ENCODE assay signal across 12 cellular contexts in genomic region chr20:10131612-10132345, GRCh38.
DNase-seq lines count a peak whose midpoint lies in the region; ATAC-seq lines count a peak whose summit lies in the region.
"Had no signal": no experiment of that assay in that cellular context is flagged by ENCODE, and none has a peak within 500 bp of the region (broad histone marks: within the 10 kb centered on the region; RNA-seq: fewer than 3 reads in every experiment).

No MANE protein-coding gene starts in this region.

- H3K36me3 ChIP-seq in SJCRH30: no peaks in the 10 kb centered on the region
- H3K36me3 ChIP-seq: breast epithelium, upper lobe of left lung had no signal

- H3K27me3 Mint-ChIP-seq in activated CD4-positive, alpha-beta memory T cell treated with anti-CD3 and anti-CD28 coated beads, Interleukin-2, amount 10 ng/mL, durations not matched to agents 7 days and 5 days: peaks cover 3% of the 10 kb centered on the region
- H3K27me3 Mint-ChIP-seq in stimulated activated naive CD8-positive, alpha-beta T cell treated with anti-CD3 and anti-CD28 coated beads, Interleukin-15, amount 100 ng/mL, for 72 hours: peaks cover 14% of the 10 kb centered on the region

- peak; percentile 43 for ATAC-seq in esophagus mucosa
- ATAC-seq in GM18858 (IDR thresholded peaks at IDR 0.05; ENCODE audit: unreplicated experiment): no peak
- ATAC-seq in stimulated activated naive CD8-positive, alpha-beta T cell treated with anti-CD3 and anti-CD28 coated beads, Interleukin-15, amount 100 ng/mL, for 72 hours: no peak

- no peaks in the 10 kb centered on the region for H3K9me3 ChIP-seq in SJCRH30 (replicated peaks)
- H3K9me3 ChIP-seq: breast epithelium, Caco-2, upper lobe of left lung had no signal

- DNase-seq in COR-L47 (lab: John Stamatoyannopoulos, UW): peak; percentile 73
- DNase-seq in NCI-H345 (lab: John Stamatoyannopoulos, UW): peak; percentile 89
- DNase-seq in midbrain (lab: John Stamatoyannopoulos, UW): peak; percentile 55
- DNase-seq in activated CD4-positive, alpha-beta memory T cell treated with anti-CD3 and anti-CD28 coated beads, Interleukin-2, amount 10 ng/mL, durations not matched to agents 7 days and 5 days: no peak
- DNase-seq in stimulated activated naive CD8-positive, alpha-beta T cell treated with anti-CD3 and anti-CD28 coated beads, Interleukin-15, amount 100 ng/mL, for 72 hours: no peak
- no peak for DNase-seq in SJCRH30

- peaks cover 3% of the 10 kb centered on the region for H3K9me3 Mint-ChIP-seq in activated CD4-positive, alpha-beta memory T cell treated with anti-CD3 and anti-CD28 coated beads, Interleukin-2, amount 10 ng/mL, durations not matched to agents 7 days and 5 days
- no peaks in the 10 kb centered on the region for H3K9me3 Mint-ChIP-seq in stimulated activated naive CD8-positive, alpha-beta T cell treated with anti-CD3 and anti-CD28 coated beads, Interleukin-15, amount 100 ng/mL, for 72 hours

- H3K27ac ChIP-seq in SJCRH30: no peak overlapping the region
- H3K27ac ChIP-seq: breast epithelium, SK-N-MC, upper lobe of left lung had no signal

- H3K4me1 Mint-ChIP-seq in activated CD4-positive, alpha-beta memory T cell treated with anti-CD3 and anti-CD28 coated beads, Interleukin-2, amount 10 ng/mL, durations not matched to agents 7 days and 5 days: no peaks in the 10 kb centered on the region
- H3K4me1 Mint-ChIP-seq in stimulated activated naive CD8-positive, alpha-beta T cell treated with anti-CD3 and anti-CD28 coated beads, Interleukin-15, amount 100 ng/mL, for 72 hours: no peaks in the 10 kb centered on the region

- CTCF ChIA-PET in activated CD4-positive, alpha-beta memory T cell treated with anti-CD3 and anti-CD28 coated beads, Interleukin-2, amount 10 ng/mL, durations not matched to agents 7 days and 5 days (lab: Charles Lee): no interaction called here

- H3K4me3 Mint-ChIP-seq in activated CD4-positive, alpha-beta memory T cell treated with anti-CD3 and anti-CD28 coated beads, Interleukin-2, amount 10 ng/mL, durations not matched to agents 7 days and 5 days: no peak overlapping the region
- no peak overlapping the region for H3K4me3 Mint-ChIP-seq in stimulated activated naive CD8-positive, alpha-beta T cell treated with anti-CD3 and anti-CD28 coated beads, Interleukin-15, amount 100 ng/mL, for 72 hours

- no peaks in the 10 kb centered on the region for H3K36me3 Mint-ChIP-seq in activated CD4-positive, alpha-beta memory T cell treated with anti-CD3 and anti-CD28 coated beads, Interleukin-2, amount 10 ng/mL, durations not matched to agents 7 days and 5 days (ENCODE audit: low read depth)

- POLR2A ChIA-PET in activated CD4-positive, alpha-beta memory T cell treated with anti-CD3 and anti-CD28 coated beads, Interleukin-2, amount 10 ng/mL, durations not matched to agents 7 days and 5 days (lab: Charles Lee): no interaction called here

- H3K4me3 ChIP-seq in SJCRH30: no peak overlapping the region
- H3K4me3 ChIP-seq: breast epithelium, SK-N-MC, upper lobe of left lung had no signal

- no peak overlapping the region for H3K27ac Mint-ChIP-seq in activated CD4-positive, alpha-beta memory T cell treated with anti-CD3 and anti-CD28 coated beads, Interleukin-2, amount 10 ng/mL, durations not matched to agents 7 days and 5 days
- no peak overlapping the region for H3K27ac Mint-ChIP-seq in stimulated activated naive CD8-positive, alpha-beta T cell treated with anti-CD3 and anti-CD28 coated beads, Interleukin-15, amount 100 ng/mL, for 72 hours

- H3K4me1 ChIP-seq in SJCRH30: no peaks in the 10 kb centered on the region
- H3K4me1 ChIP-seq: breast epithelium, Caco-2, upper lobe of left lung had no signal

- peaks cover 5% of the 10 kb centered on the region; the same call in 1 of the 2 replicates for H3K27me3 ChIP-seq in SJCRH30
- H3K27me3 ChIP-seq: breast epithelium, upper lobe of left lung had no signal

Comparison
In these comparisons a context has a peak if more than half of its experiments do, and no peak if none do; other contexts are left out.
1. DNase-seq: peak in COR-L47 (single experiment), NCI-H345 (single experiment) and midbrain (single experiment); none in activated CD4-positive, alpha-beta memory T cell treated with anti-CD3 and anti-CD28 coated beads, Interleukin-2, amount 10 ng/mL, durations not matched to agents 7 days and 5 days (single experiment), stimulated activated naive CD8-positive, alpha-beta T cell treated with anti-CD3 and anti-CD28 coated beads, Interleukin-15, amount 100 ng/mL, for 72 hours (0 of 2) and SJCRH30 (0 of 2).